ENCODE assay signal across 7 cellular contexts in the genomic region with DNA sequence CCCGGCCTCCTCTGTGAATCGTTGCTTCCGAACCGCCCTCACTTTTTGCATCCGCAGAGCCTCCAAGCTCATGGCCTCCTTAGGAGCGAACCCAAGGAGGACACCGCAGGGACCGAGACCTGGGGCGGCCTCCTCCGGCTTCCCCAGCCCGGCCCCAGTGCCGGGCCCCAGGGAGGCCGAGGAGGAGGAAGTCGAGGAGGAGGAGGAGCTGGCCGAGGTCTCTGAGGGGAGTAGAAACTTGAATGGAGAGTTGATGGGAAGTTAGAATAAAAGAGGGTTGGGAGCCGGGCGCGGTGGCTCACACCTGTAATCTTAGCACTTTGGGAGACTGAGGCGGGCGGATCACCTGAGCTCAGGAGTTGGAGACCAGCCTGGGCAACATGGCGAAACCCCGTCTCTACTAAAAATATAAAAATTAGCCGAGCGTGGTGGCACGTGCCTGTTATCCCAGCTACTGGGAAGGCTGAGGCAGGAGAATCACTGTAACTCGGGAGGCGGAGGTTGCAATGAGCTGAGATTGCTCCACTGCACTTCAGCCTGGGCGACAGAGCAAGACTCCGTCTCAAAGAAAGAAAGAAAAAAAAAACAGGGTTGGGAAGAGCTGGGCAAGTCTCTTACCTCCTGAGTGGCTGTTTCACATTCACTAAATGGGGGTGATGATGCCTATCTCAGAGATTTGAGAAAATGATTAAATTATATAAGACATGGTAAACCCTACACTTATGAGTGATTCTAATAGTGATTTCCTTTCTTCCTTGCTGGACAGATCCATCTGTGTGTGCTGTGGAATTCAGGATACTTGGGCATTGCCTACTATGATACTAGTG. TPM values are rescaled to one million over a fixed set of nuclear protein-coding genes. Genes with fewer than 3 reads are reported as not detected.
DNase-seq lines count a peak whose midpoint lies in the region; ATAC-seq and TF ChIP-seq lines count a peak whose summit lies in the region.
"Had no signal": no experiment of that assay in that cellular context is flagged by ENCODE, and none has a peak within 500 bp of the region (broad histone marks: within the 10 kb centered on the region; RNA-seq: fewer than 3 reads in every experiment).

No MANE protein-coding gene starts in this region.

- no peak for TF ChIP-seq CTCF in DOHH2 (IDR thresholded peaks at IDR 0.05; ENCODE audit: low read depth, low read length, poor library complexity, severe bottlenecking)
- no peak for TF ChIP-seq CTCF in tibial artery (IDR thresholded peaks at IDR 0.05)

- H3K27ac ChIP-seq in DOHH2 (ENCODE audit: low read depth, low read length) (peak overlapping the region; percentile 96), tibial artery (peak overlapping the region; percentile 34 to 58)

- peak overlapping the region; percentile 93 for H3K4me2 ChIP-seq in DOHH2 (ENCODE audit: low read length)

- no peaks in the 10 kb centered on the region for H4K20me1 ChIP-seq in DOHH2 (ENCODE audit: control insufficient read depth, insufficient read depth, low read depth, low read length)

- H3K9me3 ChIP-seq in DOHH2 (ENCODE audit: control insufficient read depth, insufficient read depth, low read length) (no peaks in the 10 kb centered on the region), tibial artery (no peaks in the 10 kb centered on the region)

- H3K79me2 ChIP-seq in DOHH2 (ENCODE audit: control insufficient read depth, low read length): peaks cover 40% of the 10 kb centered on the region

- H3K9me2 ChIP-seq in DOHH2 (replicated peaks; ENCODE audit: control insufficient read depth, low read length): no peaks in the 10 kb centered on the region

- H3K4me1 ChIP-seq in DOHH2 (ENCODE audit: control insufficient read depth, low read length): peaks cover 60% of the 10 kb centered on the region
- H3K4me1 ChIP-seq in tibial artery: peaks cover 0 to 33% (median 14%) of the 10 kb centered on the region in 4 donors

- intact Hi-C loops in left cardiac atrium (cut with DNase I): no loop called here
- intact Hi-C loops in tibial artery (cut with DNase I; ENCODE audit: low total_unique reads): loop anchor here (5.0 kb wide), 1 partner anchor 52 kb away; no protein-coding TSS in a partner anchor

- H3K4me3 ChIP-seq in DOHH2 (ENCODE audit: low read length) (peak overlapping the region; percentile 84), tibial artery (peak overlapping the region; percentile 57 to 69)

- peak; percentile 1 for ATAC-seq in left cardiac atrium
- ATAC-seq in GM19463 (IDR thresholded peaks at IDR 0.05; ENCODE audit: unreplicated experiment): no peak

- H3F3A ChIP-seq in DOHH2 (ENCODE audit: control insufficient read depth, insufficient read depth): peaks cover 29% of the 10 kb centered on the region

- H3K36me3 ChIP-seq in DOHH2 (ENCODE audit: control insufficient read depth, low read length) (peaks cover 55% of the 10 kb centered on the region), tibial artery (no peaks in the 10 kb centered on the region)

- H3K27me3 ChIP-seq in DOHH2 (ENCODE audit: control insufficient read depth, low read length) (no peaks in the 10 kb centered on the region), tibial artery (no peaks in the 10 kb centered on the region)

- peak; percentile 73 for DNase-seq in OCI-M1 (lab: John Stamatoyannopoulos, UW)
- no peak for DNase-seq in left cardiac atrium
- DNase-seq in tibial artery: no peak
- DNase-seq in AG08395 (ENCODE audit: low spot score): no peak

RNA-seq across cellular contexts. Expression of a gene that starts 0.8 kb away (rescaled TPM):
- total RNA-seq in left cardiac atrium: 1 to 10 TPM; 2.6 to 3.0 TPM

RNA-seq across cellular contexts. Expression of a gene that starts 4.3 kb away (rescaled TPM):
- 100 to 1,000 TPM; 151 to 196 TPM for total RNA-seq in left cardiac atrium

RNA-seq across cellular contexts. Expression of a gene that starts 11.5 kb away (rescaled TPM):
- 10 to 100 TPM; 55.6 to 56.2 TPM for total RNA-seq in left cardiac atrium

RNA-seq across cellular contexts. Expression of a gene that starts 17.4 kb away (rescaled TPM):
- under 1 TPM; 0.39 to 0.41 TPM for total RNA-seq in left cardiac atrium

RNA-seq across cellular contexts. Expression of a gene that starts 19.1 kb away (rescaled TPM):
- total RNA-seq in left cardiac atrium: not detected
- total RNA-seq: subcutaneous adipose tissue had no signal
